13 cellular contexts compared by ENCODE assay signal in the genomic region with DNA sequence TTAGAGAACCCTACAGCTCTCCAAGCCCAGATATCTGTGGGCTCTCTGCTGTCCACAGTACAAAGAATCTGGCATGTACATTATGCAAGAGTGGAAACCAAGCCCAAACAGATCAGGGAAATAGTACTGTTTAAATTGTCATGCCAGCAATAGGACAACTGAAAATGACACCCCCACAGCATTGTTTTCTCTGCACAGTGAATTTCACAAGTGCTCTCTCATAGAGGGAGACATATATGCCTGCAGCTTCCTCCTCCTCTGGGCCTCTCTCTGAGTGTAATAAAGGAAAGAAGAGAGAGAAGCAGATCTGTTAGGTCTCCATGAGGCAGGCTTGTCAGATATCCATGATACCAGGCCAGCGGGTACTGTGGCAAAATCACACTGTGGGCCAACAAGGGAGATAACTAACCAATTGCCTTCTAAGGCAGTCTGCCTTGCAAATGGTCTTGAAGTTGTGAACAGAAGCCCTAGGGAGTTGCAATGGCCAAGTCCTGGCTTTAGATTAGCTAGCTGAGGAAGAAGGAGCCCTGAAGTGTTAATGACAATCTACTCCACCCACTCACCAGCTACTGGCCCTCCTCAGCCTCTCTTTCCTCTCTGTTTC. TPM values are rescaled to one million over a fixed set of nuclear protein-coding genes. Genes with fewer than 3 reads are reported as not detected.
DNase-seq lines count a peak whose midpoint lies in the region; ATAC-seq, FAIRE-seq and TF ChIP-seq lines count a peak whose summit lies in the region.
"Had no signal": no experiment of that assay in that cellular context is flagged by ENCODE, and none has a peak within 500 bp of the region (broad histone marks: within the 10 kb centered on the region; RNA-seq: fewer than 3 reads in every experiment).

No MANE protein-coding gene starts in this region.

- no peaks in the 10 kb centered on the region for H3K36me3 ChIP-seq in right lobe of liver
- H3K36me3 ChIP-seq: SJSA1 had no signal

- TF ChIP-seq POLR2A in GM12891 (IDR thresholded peaks at IDR 0.05; ENCODE audit: low read depth, low read length) (no peak), NB4 (IDR thresholded peaks at IDR 0.05; ENCODE audit: extremely low read depth, insufficient read length) (no peak), right lobe of liver (IDR thresholded peaks at IDR 0.05) (no peak), GM12892 (IDR thresholded peaks at IDR 0.05; ENCODE audit: low read depth, low read length) (no peak)

- H3K4me3 ChIP-seq in NB4 (ENCODE audit: low read depth, low read length) (no peak overlapping the region), choroid plexus epithelial cell (ENCODE audit: low read depth, low read length) (no peak overlapping the region), right lobe of liver (no peak overlapping the region)
- H3K4me3 ChIP-seq: SJSA1 had no signal

- H3K9me3 ChIP-seq in right lobe of liver = no peaks in the 10 kb centered on the region
- H3K9me3 ChIP-seq: SJSA1 had no signal

- no peak overlapping the region for H3K27ac ChIP-seq in right lobe of liver
- H3K27ac ChIP-seq: SJSA1 had no signal

- intact Hi-C loops in right lobe of liver (cut with DNase I) = no loop called here

- H3K27me3 ChIP-seq in right lobe of liver = no peaks in the 10 kb centered on the region
- H3K27me3 ChIP-seq: SJSA1 had no signal

- WGBS in right lobe of liver (ENCODE audit: insufficient coverage, low coverage, low lambda C conversion rate, missing lambda C conversion rate) = 40% methylated on average over 1 of the region's 1 CpG

- DNase-seq in GM12891 (ENCODE audit: insufficient read length, low spot score) = no peak
- DNase-seq in NB4 (ENCODE audit: low read depth) = peak; percentile 75
- DNase-seq in choroid plexus epithelial cell (ENCODE audit: low read depth) = peak; percentile 26
- no peak for DNase-seq in right lobe of liver
- no peak for DNase-seq in T-helper 9 cell
- no peak for DNase-seq in GM12892 (ENCODE audit: insufficient read length)
- DNase-seq in HK-2 (ENCODE audit: unreplicated experiment) = no peak
- DNase-seq: CD8-positive, alpha-beta T cell; substantia nigra had no signal

- ATAC-seq in right lobe of liver = peak; percentile 83 to 96 (median 94)
- ATAC-seq in GM18498 (IDR thresholded peaks at IDR 0.05; ENCODE audit: unreplicated experiment) = no peak
- ATAC-seq: CD8-positive, alpha-beta T cell had no signal

- TF ChIP-seq CTCF in NB4 (IDR thresholded peaks at IDR 0.05; ENCODE audit: low read depth, low read length) (no peak), choroid plexus epithelial cell (conservative IDR thresholded peaks at IDR 0.05; ENCODE audit: low read depth, low read length) (no peak), right lobe of liver (IDR thresholded peaks at IDR 0.05) (no peak)

- peaks cover 0 to 19% (median 0%) of the 10 kb centered on the region in 4 donors for H3K4me1 ChIP-seq in right lobe of liver
- H3K4me1 ChIP-seq: SJSA1 had no signal

- peak; percentile 57 for FAIRE-seq in GM12891 (lab: Jason Lieb, UNC)
- no peak for FAIRE-seq in GM12892 (lab: Jason Lieb, UNC)
- FAIRE-seq: astrocyte, endometrium had no signal

TF ChIP-seq in GM12891, 5 proteins besides CTCF, POLR2A, EP300 and RAD21:
- TF ChIP-seq TAF1 (IDR thresholded peaks at IDR 0.05; ENCODE audit: low read depth, low read length) = no peak
- TF ChIP-seq POLR2AphosphoS5 (IDR thresholded peaks at IDR 0.05; ENCODE audit: low read depth, low read length) = no peak
- no peak for TF ChIP-seq SPI1 (IDR thresholded peaks at IDR 0.05; ENCODE audit: low read depth, low read length)
- no peak for TF ChIP-seq PAX5 (IDR thresholded peaks at IDR 0.05; ENCODE audit: insufficient read depth, low read length, severe bottlenecking)
- TF ChIP-seq POU2F2 (IDR thresholded peaks at IDR 0.05; ENCODE audit: low read depth, low read length) = no peak

RNA-seq across cellular contexts. Expression of gene JMY, which starts 54.4 kb away (rescaled TPM):
- 1.9 TPM for polyA plus RNA-seq in GM12891 (2012; ENCODE audit: low read depth, missing spikeins)
- total RNA-seq in right lobe of liver = 1 to 10 TPM; 3.6 to 8.3 (median 6.8) TPM
- polyA plus RNA-seq in GM12892 (2012; ENCODE audit: missing spikeins) = 3.5 TPM

Comparison
In these comparisons a context has a peak if more than half of its experiments do, and no peak if none do; other contexts are left out.
1. DNase-seq: peak in NB4 (single experiment) and choroid plexus epithelial cell (single experiment); none in GM12891 (single experiment), right lobe of liver (0 of 3), T-helper 9 cell (single experiment), GM12892 (single experiment) and HK-2 (single experiment).